In the genomic region with DNA sequence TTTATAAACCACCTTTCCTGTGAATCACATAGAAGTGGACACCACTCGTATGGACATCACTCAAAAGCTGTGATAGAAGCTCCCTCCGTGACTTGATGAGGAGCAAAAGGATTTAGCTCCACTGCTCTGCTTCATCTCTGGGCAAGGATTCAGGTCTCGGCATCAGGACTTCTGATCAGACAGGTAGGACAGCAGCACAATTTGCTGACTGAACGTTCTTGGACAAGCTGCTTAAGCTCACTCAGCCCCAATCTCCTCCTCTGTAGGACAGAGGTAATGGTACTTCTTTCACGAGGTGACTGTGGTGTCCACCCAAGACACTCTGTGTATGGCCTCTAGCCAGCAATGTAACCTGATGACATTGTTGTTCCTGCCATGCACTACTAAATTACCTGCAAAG, we compare ENCODE assay signal across 22 cellular contexts.
DNase-seq lines count a peak whose midpoint lies in the region; ATAC-seq, FAIRE-seq and TF ChIP-seq lines count a peak whose summit lies in the region.
"Had no signal": no experiment of that assay in that cellular context is flagged by ENCODE, and none has a peak within 500 bp of the region (broad histone marks: within the 10 kb centered on the region; RNA-seq: fewer than 3 reads in every experiment).

No MANE protein-coding gene starts in this region.

- FAIRE-seq in HepG2 (lab: Jason Lieb, UNC), result no peak
- FAIRE-seq in K562 (lab: Jason Lieb, UNC), result no peak
- no peak for FAIRE-seq in pancreas (lab: Jason Lieb, UNC)
- FAIRE-seq: A204.1, D721Med, G401.6, GM12891, GM19239 had no signal

- H3K4me2 ChIP-seq in HepG2 (ENCODE audit: low read depth, low read length) (no peak overlapping the region), K562 (ENCODE audit: insufficient read depth, low read length) (no peak overlapping the region)
- H3K4me2 ChIP-seq: BLaER1 treated with 17β-estradiol and CSF1 and Interleukin-3, amounts not matched to agents 10 nM and 100 nM had no signal

- TF ChIP-seq RAD21 in HepG2 (CRISPR knock-in tag; IDR thresholded peaks at IDR 0.05) (no peak), K562 (CRISPR knock-in tag; conservative IDR thresholded peaks at IDR 0.05 in 1 of 2, IDR thresholded peaks at IDR 0.05 in 1 of 2) (no peak)

- H3K4me1 ChIP-seq in HepG2 (ENCODE audit: insufficient read depth, low read length) (no peaks in the 10 kb centered on the region), right lobe of liver (peaks cover 0 to 19% (median 8%) of the 10 kb centered on the region in 4 donors), K562 (replicated peaks in 1 of 2; ENCODE audit: control insufficient read depth in 2 of 2, insufficient read depth in 2 of 2, low read length in 2 of 2) (no peaks in the 10 kb centered on the region), pancreas (peaks cover 0 to 11% (median 0%) of the 10 kb centered on the region in 3 donors)
- H3K4me1 ChIP-seq: BLaER1 treated with 17β-estradiol and CSF1 and Interleukin-3, amounts not matched to agents 10 nM and 100 nM; Caco-2 had no signal

- POLR2A ChIA-PET in HepG2 (lab: Yijun Ruan, JAX), result no interaction called here
- POLR2A ChIA-PET in K562 (lab: Yijun Ruan, JAX), result no interaction called here

- BruUV-seq in HepG2 (replicated peaks; lab: Mats Ljungman, UMichigan), result no TSS peak
- no TSS peak for BruUV-seq in K562 (replicated peaks; lab: Mats Ljungman, UMichigan)

- TF ChIP-seq POLR2A in HepG2 (IDR thresholded peaks at IDR 0.05; ENCODE audit: insufficient read depth in 1 of 2, low read depth in 2 of 2, low read length in 2 of 2) (no peak), right lobe of liver (IDR thresholded peaks at IDR 0.05) (no peak), K562 (conservative IDR thresholded peaks at IDR 0.05) (no peak)

- no peak overlapping the region for H3K9ac ChIP-seq in HepG2 (ENCODE audit: insufficient read depth, low read depth, low read length)
- H3K9ac ChIP-seq in K562 (ENCODE audit: insufficient read depth in 1 of 2, low read depth in 2 of 2, low read length in 2 of 2), result no peak overlapping the region
- H3K9ac ChIP-seq: BLaER1 treated with 17β-estradiol and CSF1 and Interleukin-3, amounts not matched to agents 10 nM and 100 nM had no signal

- intact Hi-C loops in HepG2 (cut with micrococcal nuclease; ENCODE audit: unreplicated experiment) (no loop called here), right lobe of liver (cut with DNase I) (no loop called here), K562 (cut with micrococcal nuclease) (no loop called here), cardiac septum (cut with DNase I) (no loop called here), pancreas (cut with DNase I) (no loop called here)

- TF ChIP-seq CTCF in HepG2 (CRISPR knock-in tag; IDR thresholded peaks at IDR 0.05), result no peak
- TF ChIP-seq CTCF in right lobe of liver (IDR thresholded peaks at IDR 0.05), result no peak
- no peak for TF ChIP-seq CTCF in K562 (IDR thresholded peaks at IDR 0.05 in 2 of 3, conservative IDR thresholded peaks at IDR 0.05 in 1 of 3; ENCODE audit: insufficient read depth in 2 of 3, low read depth in 1 of 3, low read length in 3 of 3)
- no peak for TF ChIP-seq CTCF in pancreas (IDR thresholded peaks at IDR 0.05)

- H3K36me3 ChIP-seq in HepG2 (replicated peaks in 1 of 2; ENCODE audit: control insufficient read depth in 1 of 2, insufficient read depth in 2 of 2, low read length in 2 of 2) (no peaks in the 10 kb centered on the region), right lobe of liver (no peaks in the 10 kb centered on the region), K562 (ENCODE audit: control insufficient read depth, insufficient read depth, low read length) (no peaks in the 10 kb centered on the region), pancreas (no peaks in the 10 kb centered on the region)
- H3K36me3 ChIP-seq: BLaER1 treated with 17β-estradiol and CSF1 and Interleukin-3, amounts not matched to agents 10 nM and 100 nM had no signal

- no peak overlapping the region for H3K27ac ChIP-seq in HepG2 (ENCODE audit: extremely low read length, insufficient read depth, low read length)
- no peak overlapping the region for H3K27ac ChIP-seq in right lobe of liver
- no peak overlapping the region for H3K27ac ChIP-seq in K562 (ENCODE audit: extremely low read depth, low read depth, low read length)
- no peak overlapping the region for H3K27ac ChIP-seq in pancreas
- H3K27ac ChIP-seq: BLaER1 treated with 17β-estradiol and CSF1 and Interleukin-3, amounts not matched to agents 10 nM and 100 nM; C4-2B had no signal

- in situ Hi-C loops in HepG2 (cut with HindIII; ENCODE audit: extremely low pct_ligation_motif_present, low pct_unique_long_range_greater_than_20kb) (no loop called here), K562 (cut with MboI) (no loop called here)

- CTCF ChIA-PET in HepG2 (lab: Yijun Ruan, JAX; ENCODE audit: low intra/inter-chr PET ratio, low total read pairs) (no interaction called here), K562 (lab: Yijun Ruan, JAX; ENCODE audit: low intra/inter-chr PET ratio) (no interaction called here)

- H3K79me2 ChIP-seq in HepG2 (ENCODE audit: insufficient read depth, low read length) (no peaks in the 10 kb centered on the region), K562 (ENCODE audit: control insufficient read depth, insufficient read depth, low read length) (no peaks in the 10 kb centered on the region)

- no peaks in the 10 kb centered on the region for H3K9me1 ChIP-seq in K562 (ENCODE audit: control insufficient read depth, insufficient read depth, low read length)

- H3K27me3 ChIP-seq in HepG2 (ENCODE audit: control insufficient read depth in 1 of 2, insufficient read depth in 2 of 2, low read length in 2 of 2) (peaks cover 5 to 15% of the 10 kb centered on the region in 2 experiments; a peak in 4 of 5 replicates), right lobe of liver (no peaks in the 10 kb centered on the region), K562 (ENCODE audit: control insufficient read depth in 2 of 2, insufficient read depth in 2 of 2, low read length in 2 of 2) (peaks cover 0 to 21% of the 10 kb centered on the region in 2 experiments; a peak in 2 of 5 replicates), pancreas (peaks cover 0 to 5% (median 0%) of the 10 kb centered on the region in 4 donors)
- H3K27me3 ChIP-seq: BLaER1 treated with 17β-estradiol and CSF1 and Interleukin-3, amounts not matched to agents 10 nM and 100 nM had no signal

- 2% methylated on average over 5 of the region's 5 CpGs for WGBS in HepG2 (ENCODE audit: low lambda C conversion rate)
- 82% methylated on average over 4 of the region's 5 CpGs for WGBS in right lobe of liver (ENCODE audit: insufficient coverage, low coverage, low lambda C conversion rate, missing lambda C conversion rate)
- WGBS in K562 (ENCODE audit: insufficient coverage, low coverage, missing lambda C conversion rate), result 0% methylated on average over 5 of the region's 5 CpGs
- 60 to 65% methylated on average over 5 of the region's 5 CpGs for WGBS in pancreas, 2 donors

- H3K4me3 ChIP-seq in HepG2 (replicated peaks in 1 of 3; ENCODE audit: insufficient read depth in 1 of 3, low read depth in 2 of 3, low read length in 3 of 3) (no peak overlapping the region), right lobe of liver (no peak overlapping the region), K562 (no peak overlapping the region), pancreas (no peak overlapping the region)
- H3K4me3 ChIP-seq: BLaER1 treated with 17β-estradiol and CSF1 and Interleukin-3, amounts not matched to agents 10 nM and 100 nM had no signal

- ATAC-seq in HepG2 (no peak), right lobe of liver (no peak), K562 (no peak), pancreas (no peak)
- ATAC-seq: CD8-positive, alpha-beta T cell had no signal

- H4K20me1 ChIP-seq in HepG2 (ENCODE audit: insufficient read depth, low read length) (no peaks in the 10 kb centered on the region), K562 (replicated peaks; ENCODE audit: control insufficient read depth, insufficient read depth, low read length) (no peaks in the 10 kb centered on the region)
- H4K20me1 ChIP-seq: BLaER1 treated with 17β-estradiol and CSF1 and Interleukin-3, amounts not matched to agents 10 nM and 100 nM had no signal

- DNase-seq in HepG2 (ENCODE audit: low spot score), result no peak
- DNase-seq in right lobe of liver, result no peak
- no peak for DNase-seq in K562 (ENCODE audit: extremely low read depth in 1 of 4, low spot score in 3 of 4)
- peak; percentile 4 for DNase-seq in ecto neural progenitor cell (ENCODE audit: low spot score)
- no peak for DNase-seq in cardiac septum (ENCODE audit: low spot score)
- no peak for DNase-seq in stimulated activated naive CD4-positive, alpha-beta T cell treated with Interleukin-2 at 50 U/mL for 16 hours (lab: John Stamatoyannopoulos, UW)
- DNase-seq in pancreas, result no peak
- DNase-seq: 8988T; AML-193; Caco-2; Calu3; CD4-positive, alpha-beta T cell; CD8-positive, alpha-beta T cell; DMS79 treated with DMSO at 0.1 percent for 48 hours; GF-D8 had no signal

- no peaks in the 10 kb centered on the region for H3K9me3 ChIP-seq in HepG2 (ENCODE audit: low read length)
- H3K9me3 ChIP-seq in right lobe of liver, result no peaks in the 10 kb centered on the region
- no peaks in the 10 kb centered on the region for H3K9me3 ChIP-seq in K562 (replicated peaks; ENCODE audit: control insufficient read depth, insufficient read depth, low read depth, low read length)
- no peaks in the 10 kb centered on the region for H3K9me3 ChIP-seq in pancreas
- H3K9me3 ChIP-seq: Caco-2 had no signal

- no peak overlapping the region for H2AFZ ChIP-seq in HepG2 (ENCODE audit: low read length)
- no peak overlapping the region for H2AFZ ChIP-seq in K562 (ENCODE audit: low read depth, low read length)

- TF ChIP-seq EP300 in HepG2 (IDR thresholded peaks at IDR 0.05; ENCODE audit: low read depth in 2 of 2, low read length in 2 of 2) (no peak), HepG2 (CRISPR knock-in tag; IDR thresholded peaks at IDR 0.05; ENCODE audit: borderline replicate concordance) (no peak), K562 (IDR thresholded peaks at IDR 0.05; ENCODE audit: low read length) (no peak)

TF ChIP-seq in HepG2, 621 proteins besides CTCF, POLR2A, EP300 and RAD21 (continues in another document):
- TF ChIP-seq ZMYM3 (CRISPR knock-in tag; IDR thresholded peaks at IDR 0.05) (no peak), EEA1 (CRISPR knock-in tag; IDR thresholded peaks at IDR 0.05; ENCODE audit: borderline replicate concordance) (no peak), RNF2 (conservative IDR thresholded peaks at IDR 0.05; ENCODE audit: low read depth) (no peak), ZNF775 (CRISPR knock-in tag; IDR thresholded peaks at IDR 0.05; ENCODE audit: borderline replicate concordance) (no peak)

TF ChIP-seq in K562, 482 proteins besides CTCF, POLR2A, EP300 and RAD21:
- TF ChIP-seq PTRF (tag; IDR thresholded peaks at IDR 0.05) (no peak), ZNF316 (IDR thresholded peaks at IDR 0.05) (0 out of 2 replicates have a peak, but pooled peaks have one; percentile 7)
TF ChIP-seq in K562: peak in this region for 1.

Comparison
In these comparisons a context has a peak if more than half of its experiments do, and no peak if none do; other contexts are left out.
1. Of the 241 proteins assayed by ChIP-seq in both HepG2 and K562: peak only in HepG2: MAFF and MAFK; only in K562: none; in both: none; in neither: 239.